ENCODE assay signal across 8 cellular contexts in genomic region chr10:103758294-103758681, GRCh38.
DNase-seq lines count a peak whose midpoint lies in the region; ATAC-seq and TF ChIP-seq lines count a peak whose summit lies in the region.

No MANE protein-coding gene starts in this region.

- peaks cover 26 to 27% of the 10 kb centered on the region in 2 donors for H3K4me1 Mint-ChIP-seq in effector memory CD8-positive, alpha-beta T cell (ENCODE audit: low read depth in 2 of 2)

- TF ChIP-seq POLR2A in prostate gland (IDR thresholded peaks at IDR 0.05) = no peak

- H3K9me3 Mint-ChIP-seq in effector memory CD8-positive, alpha-beta T cell = no peaks in the 10 kb centered on the region

- H3K4me3 ChIP-seq in NT2/D1 (ENCODE audit: insufficient read length, low read depth) (no peak overlapping the region), prostate gland (no peak overlapping the region)

- no peak for ATAC-seq in effector memory CD8-positive, alpha-beta T cell (replicated peaks)
- ATAC-seq in HG03175 (IDR thresholded peaks at IDR 0.05; ENCODE audit: unreplicated experiment) = no peak
- no peak for ATAC-seq in HG03571 (IDR thresholded peaks at IDR 0.05; ENCODE audit: unreplicated experiment)

- H3K4me3 Mint-ChIP-seq in effector memory CD8-positive, alpha-beta T cell = peak overlapping the region; percentile 60 to 62

- H3K4me1 ChIP-seq in NT2/D1 (ENCODE audit: insufficient read depth, insufficient read length) = peaks cover 21% of the 10 kb centered on the region
- H3K4me1 ChIP-seq in prostate gland (replicated peaks) = no peaks in the 10 kb centered on the region

- WGBS in prostate gland = 42% methylated on average over 2 of the region's 2 CpGs

- in situ Hi-C loops in KBM-7 (cut with MboI; ENCODE audit: low pct_unique_long_range_greater_than_20kb, low sequenced_read_pairs) = no loop called here

- peak overlapping the region; percentile 11 for H3K9ac ChIP-seq in NT2/D1 (ENCODE audit: insufficient read length, low read depth)

- H3K36me3 ChIP-seq in NT2/D1 (ENCODE audit: insufficient read depth, insufficient read length, low read length) (peaks cover 2% of the 10 kb centered on the region), prostate gland (no peaks in the 10 kb centered on the region)

- H3K36me3 Mint-ChIP-seq in effector memory CD8-positive, alpha-beta T cell (ENCODE audit: insufficient read depth) = peaks cover 9% of the 10 kb centered on the region

- H3K9me3 ChIP-seq in NT2/D1 (ENCODE audit: insufficient read depth, low read length) (no peaks in the 10 kb centered on the region), prostate gland (no peaks in the 10 kb centered on the region)

- H3K27me3 Mint-ChIP-seq in effector memory CD8-positive, alpha-beta T cell = no peaks in the 10 kb centered on the region

- peak overlapping the region in 1 of 2 donors; percentile 89 for H3K27ac Mint-ChIP-seq in effector memory CD8-positive, alpha-beta T cell

- DNase-seq in EH (ENCODE audit: low read depth) (peak; percentile 32), NT2/D1 (ENCODE audit: low read depth, low spot score) (no peak), prostate gland (ENCODE audit: low spot score) (no peak), KBM-7 (no peak), COLO829 (ENCODE audit: low spot score) (no peak)
- DNase-seq in effector memory CD8-positive, alpha-beta T cell = no peak

- H3K27me3 ChIP-seq in NT2/D1 (ENCODE audit: insufficient read depth, insufficient read length) (no peaks in the 10 kb centered on the region), prostate gland (replicated peaks; ENCODE audit: insufficient read depth) (no peaks in the 10 kb centered on the region)

- intact Hi-C loops in prostate gland (cut with DNase I) = no loop called here

- no peak for TF ChIP-seq CTCF in prostate gland (IDR thresholded peaks at IDR 0.05)

- H3K27ac ChIP-seq in prostate gland = peak overlapping the region; percentile 47 to 70
